Comparison of ENCODE assay signal across 8 cellular contexts in genomic region chr10:72332423-72333110, GRCh38. TPM values are rescaled to one million over a fixed set of nuclear protein-coding genes. Genes with fewer than 3 reads are reported as not detected.
DNase-seq lines count a peak whose midpoint lies in the region; ATAC-seq, FAIRE-seq and TF ChIP-seq lines count a peak whose summit lies in the region.

No MANE protein-coding gene starts in this region.

- TF ChIP-seq POLR2A in GM10847 (IDR thresholded peaks at IDR 0.05; ENCODE audit: extremely low read depth, insufficient read length), result peak; percentile 6
- no peak for TF ChIP-seq POLR2A in endothelial cell of umbilical vein (IDR thresholded peaks at IDR 0.05; ENCODE audit: low read depth, low read length)
- no peak for TF ChIP-seq POLR2A in prostate gland (IDR thresholded peaks at IDR 0.05)

- TF ChIP-seq CTCF in endothelial cell of umbilical vein (IDR thresholded peaks at IDR 0.05; ENCODE audit: extremely low read depth in 1 of 2, insufficient read depth in 1 of 2, low read depth in 1 of 2, low read length in 2 of 2), result no peak
- TF ChIP-seq CTCF in prostate gland (IDR thresholded peaks at IDR 0.05), result no peak

- WGBS in prostate gland, result 34% methylated on average over 12 of the region's 12 CpGs

- H3K4me1 ChIP-seq in SJCRH30 (peaks cover 69% of the 10 kb centered on the region), endothelial cell of umbilical vein (ENCODE audit: control insufficient read depth, extremely low read depth, insufficient read depth, low read length) (peaks cover 62% of the 10 kb centered on the region), prostate gland (replicated peaks) (peaks cover 43% of the 10 kb centered on the region)

- DNase-seq in SJCRH30 (no peak), endothelial cell of umbilical vein (ENCODE audit: low read depth, low spot score) (no peak), prostate gland (ENCODE audit: low spot score) (no peak), posterior vena cava (ENCODE audit: low spot score) (no peak), dermis blood vessel endothelial cell (no peak), KBM-7 (no peak)

- POLR2A ChIA-PET in endothelial cell of umbilical vein (lab: Charles Lee), result interaction anchor here (0.8 to 2.1 kb wide), 5 partner anchors 14 to 59 kb away, joined by 3 to 15 read pairs (median 4); partner anchors contain the start of gene DDIT4

- H3K9me1 ChIP-seq in endothelial cell of umbilical vein (replicated peaks; ENCODE audit: control insufficient read depth, extremely low read depth, insufficient read depth, low read length), result no peaks in the 10 kb centered on the region

- intact Hi-C loops in endothelial cell of umbilical vein (cut with micrococcal nuclease) (loop anchor here (1.0 to 5.0 kb wide), 3 partner anchors 8 to 355 kb away; no protein-coding TSS in a partner anchor), prostate gland (cut with DNase I) (loop anchor here (5.0 kb wide), 1 partner anchor 115 kb away; the partner anchor contains the start of genes ANAPC16 and ASCC1), posterior vena cava (cut with DNase I) (loop anchor here (10.0 kb wide), 4 partner anchors 108 to 378 kb away; partner anchors contain the start of genes ANAPC16 (in 1 of the 2), ASCC1 (in 1 of the 2) and CHST3 (in 1 of the 2))

- no peak overlapping the region for H3K4me3 ChIP-seq in SJCRH30
- no peak overlapping the region for H3K4me3 ChIP-seq in endothelial cell of umbilical vein (replicated peaks in 1 of 3; ENCODE audit: insufficient read depth in 1 of 3, low read depth in 1 of 3, low read length in 3 of 3)
- no peak overlapping the region for H3K4me3 ChIP-seq in prostate gland

- H2AFZ ChIP-seq in endothelial cell of umbilical vein (ENCODE audit: low read depth, low read length), result no peak overlapping the region

- H3K36me3 ChIP-seq in SJCRH30, result peaks cover 5% of the 10 kb centered on the region
- H3K36me3 ChIP-seq in endothelial cell of umbilical vein (ENCODE audit: control insufficient read depth in 2 of 2, extremely low read depth in 1 of 2, insufficient read depth in 2 of 2, low read length in 2 of 2), result peaks cover 0 to 5% of the 10 kb centered on the region in 2 experiments
- H3K36me3 ChIP-seq in prostate gland, result no peaks in the 10 kb centered on the region

- H4K20me1 ChIP-seq in endothelial cell of umbilical vein (replicated peaks; ENCODE audit: control insufficient read depth, extremely low read depth, insufficient read depth, low read length), result no peaks in the 10 kb centered on the region

- TSS peak; percentile 36 for BruUV-seq in endothelial cell of umbilical vein (replicated peaks; lab: Mats Ljungman, UMichigan)

- peak; percentile 8 for FAIRE-seq in endothelial cell of umbilical vein (lab: Jason Lieb, UNC)

- dilution Hi-C loops in endothelial cell of umbilical vein (cut with MboI; ENCODE audit: extremely low pct_ligation_motif_present, low sequenced_read_pairs), result no loop called here

- H3K27ac ChIP-seq in SJCRH30 (peak overlapping the region; percentile 67), endothelial cell of umbilical vein (ENCODE audit: insufficient read depth, low read depth, low read length) (peak overlapping the region; percentile 97), prostate gland (peak overlapping the region; percentile 86 to 87)

- in situ Hi-C loops in KBM-7 (cut with MboI; ENCODE audit: low pct_unique_long_range_greater_than_20kb, low sequenced_read_pairs), result loop anchor here (25.0 kb wide), 3 partner anchors 195 to 995 kb away; no protein-coding TSS in a partner anchor

- no peak for ATAC-seq in HG02642 (IDR thresholded peaks at IDR 0.05; ENCODE audit: poor library complexity, unreplicated experiment)

- no peak overlapping the region for H3K4me2 ChIP-seq in endothelial cell of umbilical vein (ENCODE audit: insufficient read depth, low read length)

- H3K27me3 ChIP-seq in SJCRH30 (no peaks in the 10 kb centered on the region), endothelial cell of umbilical vein (ENCODE audit: control insufficient read depth in 2 of 2, insufficient read depth in 2 of 2, low read length in 2 of 2) (no peaks in the 10 kb centered on the region), prostate gland (replicated peaks; ENCODE audit: insufficient read depth) (no peaks in the 10 kb centered on the region)

- H3K79me2 ChIP-seq in endothelial cell of umbilical vein (ENCODE audit: control insufficient read depth, insufficient read depth, low read length), result no peaks in the 10 kb centered on the region

- CTCF ChIA-PET in endothelial cell of umbilical vein (lab: Charles Lee), result interaction anchor here (0.7 to 12.3 kb wide), 14 partner anchors 8 to 436 kb away, joined by 3 to 214 read pairs (median 6); partner anchors contain the start of gene DDIT4

- H3K9me3 ChIP-seq in SJCRH30 (replicated peaks), result no peaks in the 10 kb centered on the region
- H3K9me3 ChIP-seq in endothelial cell of umbilical vein (replicated peaks; ENCODE audit: control insufficient read depth, insufficient read depth, low read length), result no peaks in the 10 kb centered on the region
- H3K9me3 ChIP-seq in prostate gland, result no peaks in the 10 kb centered on the region

- peak overlapping the region; percentile 25 for H3K9ac ChIP-seq in endothelial cell of umbilical vein (replicated peaks; ENCODE audit: extremely low read depth, insufficient read depth, low read length)

TF ChIP-seq in endothelial cell of umbilical vein, 7 proteins besides CTCF, POLR2A, EP300 and RAD21:
- TF ChIP-seq MYC (IDR thresholded peaks at IDR 0.05; ENCODE audit: low read depth, low read length) (no peak), POLR2AphosphoS5 (IDR thresholded peaks at IDR 0.05; ENCODE audit: insufficient read depth, low read depth, low read length) (no peak), GATA2 (IDR thresholded peaks at IDR 0.05; ENCODE audit: insufficient read depth, insufficient read length, low read depth, low read length) (no peak), MAX (IDR thresholded peaks at IDR 0.05; ENCODE audit: insufficient read depth, insufficient read length) (peak; percentile 68)

RNA-seq across cellular contexts. Expression of gene DNAJB12, which starts 22.2 kb away (rescaled TPM):
- 20.8 and 22.3 TPM in 2 replicates for total RNA-seq in SJCRH30 (2014; rRNA removed; shearing (Covaris generic))
- 44.2 and 45.2 TPM in 2 replicates for total RNA-seq in endothelial cell of umbilical vein
- polyA plus RNA-seq in endothelial cell of umbilical vein, result 25.0 and 27.2 TPM in 2 replicates
- polyA plus RNA-seq in endothelial cell of umbilical vein (2011; cell fraction: cytosol; rRNA removed), result 28.7 and 29.4 TPM in 2 replicates
- 47.2 and 50.5 TPM in 2 replicates for polyA plus RNA-seq in endothelial cell of umbilical vein (2011; cell fraction: nucleus; rRNA removed)
- polyA plus RNA-seq in endothelial cell of umbilical vein (2012), result 23.5 and 23.7 TPM in 2 replicates
- 25.7 and 28.2 TPM in 2 replicates for polyA minus RNA-seq in endothelial cell of umbilical vein
- 20.3 TPM for polyA minus RNA-seq in endothelial cell of umbilical vein (2011; cell fraction: cytosol; rRNA and poly(A)+ RNA removed)
- 30.6 and 33.3 TPM in 2 replicates for polyA minus RNA-seq in endothelial cell of umbilical vein (2011; cell fraction: nucleus; rRNA and poly(A)+ RNA removed)
- 10 to 100 TPM; 33.0 to 55.9 TPM for total RNA-seq in prostate gland
- total RNA-seq in posterior vena cava, result 10 to 100 TPM; 25.3 to 26.4 TPM
- 25.9 and 35.9 TPM in 2 replicates for total RNA-seq in dermis blood vessel endothelial cell

RNA-seq across cellular contexts. Expression of gene DDIT4, which starts 58.8 kb away (rescaled TPM):
- 84.5 and 94.2 TPM in 2 replicates for total RNA-seq in SJCRH30 (2014; rRNA removed; shearing (Covaris generic))
- 53.0 and 60.4 TPM in 2 replicates for total RNA-seq in endothelial cell of umbilical vein
- 64.2 and 65.3 TPM in 2 replicates for polyA plus RNA-seq in endothelial cell of umbilical vein
- polyA plus RNA-seq in endothelial cell of umbilical vein (2011; cell fraction: cytosol; rRNA removed), result 36.6 and 46.9 TPM in 2 replicates
- polyA plus RNA-seq in endothelial cell of umbilical vein (2011; cell fraction: nucleus; rRNA removed), result 55.1 and 67.4 TPM in 2 replicates
- polyA plus RNA-seq in endothelial cell of umbilical vein (2012), result 35.9 and 40.5 TPM in 2 replicates
- 64.6 and 66.6 TPM in 2 replicates for polyA minus RNA-seq in endothelial cell of umbilical vein
- 248 TPM for polyA minus RNA-seq in endothelial cell of umbilical vein (2011; cell fraction: cytosol; rRNA and poly(A)+ RNA removed)
- polyA minus RNA-seq in endothelial cell of umbilical vein (2011; cell fraction: nucleus; rRNA and poly(A)+ RNA removed), result 57.9 and 87.9 TPM in 2 replicates
- 100 to 1,000 TPM; 259 to 265 TPM for total RNA-seq in prostate gland
- total RNA-seq in posterior vena cava, result 100 to 1,000 TPM; 208 to 244 TPM
- total RNA-seq in dermis blood vessel endothelial cell, result 146 and 173 TPM in 2 replicates
